ENCODE assay signal across 9 cellular contexts in the genomic region with DNA sequence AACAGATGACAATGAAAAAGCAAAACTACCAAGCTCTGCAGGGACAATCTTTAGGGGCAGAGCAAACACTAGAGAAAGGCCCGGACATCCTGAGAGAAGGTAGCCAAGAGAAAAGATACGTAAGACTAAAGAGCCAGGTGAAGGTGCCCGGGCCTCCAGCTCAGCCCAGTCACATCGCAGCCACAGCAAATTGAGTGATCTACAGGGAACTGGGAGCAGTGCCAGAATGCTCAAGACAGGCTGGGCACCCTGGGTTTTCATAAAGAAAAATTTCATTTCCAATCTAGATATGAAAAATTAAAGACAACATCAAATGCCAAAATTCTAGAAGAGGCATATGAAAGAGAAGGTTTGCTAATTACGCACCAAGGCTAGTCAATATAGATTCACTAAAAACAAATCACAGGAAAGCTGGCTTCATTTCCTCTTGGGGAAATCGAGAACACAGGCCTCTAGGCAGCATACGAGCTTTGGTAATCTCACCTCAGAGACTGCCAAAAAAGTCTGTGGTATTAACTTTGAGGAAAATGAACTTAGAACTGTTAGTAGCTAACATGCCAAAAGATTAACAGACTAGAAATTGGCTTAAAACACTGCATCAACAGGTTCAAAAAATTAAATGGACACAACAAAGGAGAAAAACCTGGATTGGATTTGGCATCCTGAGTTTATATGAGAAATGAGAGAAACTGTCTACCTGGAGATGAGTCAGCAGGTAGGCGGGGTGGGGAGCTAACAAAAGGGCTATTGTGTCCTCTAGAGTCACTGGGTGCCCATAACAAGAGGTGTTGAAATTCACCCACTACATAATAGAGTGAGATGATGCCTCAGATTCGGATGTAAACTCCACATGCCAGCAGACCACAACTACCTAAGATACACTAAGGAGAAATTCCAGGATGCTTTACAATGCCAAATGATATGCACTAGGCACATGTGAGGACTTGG. TPM values are rescaled to one million over a fixed set of nuclear protein-coding genes. Genes with fewer than 3 reads are reported as not detected.
DNase-seq lines count a peak whose midpoint lies in the region; ATAC-seq and TF ChIP-seq lines count a peak whose summit lies in the region.
"Had no signal": no experiment of that assay in that cellular context is flagged by ENCODE, and none has a peak within 500 bp of the region (broad histone marks: within the 10 kb centered on the region; RNA-seq: fewer than 3 reads in every experiment).

No MANE protein-coding gene starts in this region.

- no peak overlapping the region for H3K27ac Mint-ChIP-seq in activated T-cell treated with anti-CD3 and anti-CD28 coated beads, Interleukin-2, amount 50 U/mL, for 72 hours

- H3K4me1 Mint-ChIP-seq in activated T-cell treated with anti-CD3 and anti-CD28 coated beads, Interleukin-2, amount 50 U/mL, for 72 hours (ENCODE audit: low read depth): peaks cover 50% of the 10 kb centered on the region

- no peak overlapping the region for H3K4me3 ChIP-seq in SK-N-MC
- 0 out of 2 replicates have a peak overlapping the region, but pooled peaks have one; percentile 1 for H3K4me3 ChIP-seq in iPS-18c (ENCODE audit: insufficient read depth, low read depth, low read length)
- no peak overlapping the region for H3K4me3 ChIP-seq in thyroid gland (replicated peaks in 1 of 3)

- ATAC-seq in activated T-cell treated with anti-CD3 and anti-CD28 coated beads, Interleukin-2, amount 50 U/mL, for 72 hours (replicated peaks in 1 of 2): peak; percentile 45 to 66

- H3K27me3 Mint-ChIP-seq in activated T-cell treated with anti-CD3 and anti-CD28 coated beads, Interleukin-2, amount 50 U/mL, for 72 hours (ENCODE audit: low read depth): no peaks in the 10 kb centered on the region

- WGBS in thyroid gland, 2 donors: 43 to 57% methylated on average over 9 of the region's 9 CpGs

- peak in 1 of 2 donors; percentile 27 for DNase-seq in activated T-cell treated with anti-CD3 and anti-CD28 coated beads, Interleukin-2, amount 50 U/mL, for 72 hours
- no peak for DNase-seq in activated T-cell treated with anti-CD3 and anti-CD28 coated beads, Interleukin-2, amount 50 U/mL, for 1 hour
- no peak for DNase-seq in SK-N-MC (ENCODE audit: low read depth, low spot score)
- DNase-seq in thyroid gland: peak; percentile 42 to 56
- no peak for DNase-seq in mesenteric fat pad (ENCODE audit: low spot score)
- no peak for DNase-seq in caudate nucleus (lab: John Stamatoyannopoulos, UW)
- DNase-seq in stimulated activated CD4-positive, alpha-beta T cell treated with anti-CD3 and anti-CD28 coated beads, Interleukin-2, amount 100 ng/mL, for 48 hours: no peak
- DNase-seq: activated T-cell treated with anti-CD3 and anti-CD28 coated beads, Interleukin-2, amount 50 U/mL, for 4 hours had no signal

- H3K9me3 Mint-ChIP-seq in activated T-cell treated with anti-CD3 and anti-CD28 coated beads, Interleukin-2, amount 50 U/mL, for 72 hours: no peaks in the 10 kb centered on the region
- H3K9me3 Mint-ChIP-seq: activated T-cell treated with anti-CD3 and anti-CD28 coated beads, Interleukin-2, amount 50 U/mL, for 4 hours had no signal

- H3K4me1 ChIP-seq in thyroid gland: peaks cover 24 to 59% of the 10 kb centered on the region in 2 donors

- no peaks in the 10 kb centered on the region for H3K27me3 ChIP-seq in thyroid gland

- no peak overlapping the region for H3K4me3 Mint-ChIP-seq in activated T-cell treated with anti-CD3 and anti-CD28 coated beads, Interleukin-2, amount 50 U/mL, for 72 hours
- H3K4me3 Mint-ChIP-seq: activated T-cell treated with anti-CD3 and anti-CD28 coated beads, Interleukin-2, amount 50 U/mL, for 4 hours had no signal

- intact Hi-C loops in thyroid gland (cut with DNase I): no loop called here

- H3K36me3 ChIP-seq in SK-N-MC (ENCODE audit: insufficient read depth, low read length): peaks cover 61% of the 10 kb centered on the region
- H3K36me3 ChIP-seq in thyroid gland: peaks cover 8 to 13% of the 10 kb centered on the region in 2 donors

- H3K9me3 ChIP-seq in SK-N-MC (ENCODE audit: low read depth, low read length) (no peaks in the 10 kb centered on the region), iPS-18c (ENCODE audit: control insufficient read depth, insufficient read depth, low read length) (no peaks in the 10 kb centered on the region), thyroid gland (no peaks in the 10 kb centered on the region)

- no peak for TF ChIP-seq POLR2A in thyroid gland (IDR thresholded peaks at IDR 0.05)

- H3K27ac ChIP-seq in SK-N-MC: peak overlapping the region; percentile 5; the same call in 1 of the 2 replicates
- H3K27ac ChIP-seq in thyroid gland: peak overlapping the region; percentile 9 to 51 (median 40)
- H3K27ac ChIP-seq in caudate nucleus (ENCODE audit: low read depth, low read length): no peak overlapping the region

- TF ChIP-seq CTCF in thyroid gland (IDR thresholded peaks at IDR 0.05): no peak

- H3K9ac ChIP-seq in SK-N-MC (ENCODE audit: insufficient read length): no peak overlapping the region

- H3K36me3 Mint-ChIP-seq in activated T-cell treated with anti-CD3 and anti-CD28 coated beads, Interleukin-2, amount 50 U/mL, for 72 hours (ENCODE audit: insufficient read depth in 2 of 2): peaks cover 4 to 21% of the 10 kb centered on the region in 2 donors

RNA-seq across cellular contexts. Expression of gene ANKRD10, which starts 6.6 kb away (rescaled TPM):
- 100 to 1,000 TPM; 139 to 142 TPM for total RNA-seq in activated T-cell treated with anti-CD3 and anti-CD28 coated beads, Interleukin-2, amount 50 U/mL, for 72 hours
- total RNA-seq in thyroid gland (100 to 1,000 TPM; 105 to 168 (median 135) TPM), mesenteric fat pad (115 TPM)

Comparison
In these comparisons a context has a peak if more than half of its experiments do, and no peak if none do; other contexts are left out.
1. DNase-seq: peak in thyroid gland (2 of 2); none in activated T-cell treated with anti-CD3 and anti-CD28 coated beads, Interleukin-2, amount 50 U/mL, for 1 hour (single experiment), SK-N-MC (single experiment), mesenteric fat pad (single experiment), caudate nucleus (0 of 61) and stimulated activated CD4-positive, alpha-beta T cell treated with anti-CD3 and anti-CD28 coated beads, Interleukin-2, amount 100 ng/mL, for 48 hours (0 of 2).